ENCODE assay signal across 19 cellular contexts in genomic region chr3:106755336-106755735, GRCh38.
DNase-seq lines count a peak whose midpoint lies in the region; FAIRE-seq and TF ChIP-seq lines count a peak whose summit lies in the region.
"Had no signal": no experiment of that assay in that cellular context is flagged by ENCODE, and none has a peak within 500 bp of the region (broad histone marks: within the 10 kb centered on the region; RNA-seq: fewer than 3 reads in every experiment).

No MANE protein-coding gene starts in this region.

- no peaks in the 10 kb centered on the region for H3K23me2 ChIP-seq in H1 (ENCODE audit: low read depth, low read length)

- no peak overlapping the region for H2BK20ac ChIP-seq in H1 (ENCODE audit: low read length)

- no peak overlapping the region for H4K5ac ChIP-seq in H1 (ENCODE audit: insufficient read length, low read depth, low read length)

- H2AK5ac ChIP-seq in H1 (ENCODE audit: low read depth, low read length): no peak overlapping the region

- H2BK120ac ChIP-seq in H1 (replicated peaks; ENCODE audit: low read depth, low read length): no peak overlapping the region

- DNase-seq in H54 (ENCODE audit: insufficient read length, low spot score) (no peak), H1 (ENCODE audit: low read depth in 1 of 2, low spot score in 2 of 2) (no peak), NOMO-1 treated with DMSO at 0.1 percent for 48 hours (lab: John Stamatoyannopoulos, UW; ENCODE audit: unreplicated experiment) (no peak), brain microvascular endothelial cell (no peak)
- DNase-seq: AML-193; Caco-2; Calu3; CD4-positive, alpha-beta T cell; CD8-positive, alpha-beta T cell; DMS79 treated with DMSO at 0.1 percent for 48 hours; GF-D8 had no signal

- H3K9ac ChIP-seq in H1 (replicated peaks in 1 of 4; ENCODE audit: extremely low read depth in 1 of 4, low read depth in 3 of 4, low read length in 3 of 4): no peak overlapping the region
- H3K9ac ChIP-seq: BLaER1 treated with 17β-estradiol and CSF1 and Interleukin-3, amounts not matched to agents 10 nM and 100 nM had no signal

- no peaks in the 10 kb centered on the region for H4K20me1 ChIP-seq in H1 (replicated peaks in 1 of 2; ENCODE audit: control insufficient read depth in 1 of 2, insufficient read depth in 2 of 2, low read length in 2 of 2)
- H4K20me1 ChIP-seq: BLaER1 treated with 17β-estradiol and CSF1 and Interleukin-3, amounts not matched to agents 10 nM and 100 nM had no signal

- H3K79me2 ChIP-seq in H1 (ENCODE audit: control insufficient read depth in 1 of 2, insufficient read depth in 2 of 2, low read length in 2 of 2): no peaks in the 10 kb centered on the region

- peak; percentile 41 for FAIRE-seq in H54 (lab: Jason Lieb, UNC)
- no peak for FAIRE-seq in H1 (lab: Jason Lieb, UNC)
- FAIRE-seq: A549, G401.6, GM12891, GM19239 had no signal

- H3K4me3 ChIP-seq in HEK293 (ENCODE audit: low read depth, low read length) (no peak overlapping the region), H1 (ENCODE audit: extremely low read depth in 1 of 4, insufficient read depth in 2 of 4, low read depth in 3 of 4, low read length in 4 of 4) (no peak overlapping the region), brain microvascular endothelial cell (ENCODE audit: low read depth, low read length) (no peak overlapping the region)
- H3K4me3 ChIP-seq: A549; BLaER1 treated with 17β-estradiol and CSF1 and Interleukin-3, amounts not matched to agents 10 nM and 100 nM had no signal

- H3K4me2 ChIP-seq in H1 (ENCODE audit: insufficient read depth in 1 of 2, low read depth in 2 of 2, low read length in 2 of 2): no peak overlapping the region
- H3K4me2 ChIP-seq: A549; BLaER1 treated with 17β-estradiol and CSF1 and Interleukin-3, amounts not matched to agents 10 nM and 100 nM had no signal

- no peak for TF ChIP-seq RAD21 in H1 (IDR thresholded peaks at IDR 0.05 in 1 of 2, conservative IDR thresholded peaks at IDR 0.05 in 1 of 2; ENCODE audit: low read depth in 2 of 2, low read length in 2 of 2)

- H4K91ac ChIP-seq in H1 (replicated peaks; ENCODE audit: insufficient read length, low read length): no peak overlapping the region

- in situ Hi-C loops in brain microvascular endothelial cell (cut with HindIII; ENCODE audit: low pct_ligation_motif_present, low sequenced_read_pairs): no loop called here

- H4K8ac ChIP-seq in H1 (ENCODE audit: extremely low read depth, insufficient read depth, low read length): no peak overlapping the region

- H3K4me1 ChIP-seq in HEK293 (ENCODE audit: control insufficient read depth, insufficient read depth, low read length): no peaks in the 10 kb centered on the region
- no peaks in the 10 kb centered on the region for H3K4me1 ChIP-seq in H1 (replicated peaks in 1 of 4; ENCODE audit: control insufficient read depth in 3 of 4, insufficient read depth in 4 of 4, low read length in 3 of 4)
- H3K4me1 ChIP-seq: A549; BLaER1 treated with 17β-estradiol and CSF1 and Interleukin-3, amounts not matched to agents 10 nM and 100 nM; Caco-2 had no signal

- no peak overlapping the region for H2BK15ac ChIP-seq in H1 (ENCODE audit: low read length)

- no peaks in the 10 kb centered on the region for H3K27me3 ChIP-seq in H1 (replicated peaks in 1 of 4; ENCODE audit: control insufficient read depth in 3 of 4, extremely low read depth in 1 of 4, insufficient read depth in 3 of 4, low read length in 3 of 4)
- H3K27me3 ChIP-seq in brain microvascular endothelial cell (replicated peaks): no peaks in the 10 kb centered on the region
- H3K27me3 ChIP-seq: BLaER1 treated with 17β-estradiol and CSF1 and Interleukin-3, amounts not matched to agents 10 nM and 100 nM had no signal

- WGBS in H1 (ENCODE audit: extremely low coverage in 1 of 2, insufficient coverage in 1 of 2, insufficient read length in 1 of 2, insufficient replicate concordance in 2 of 2, low coverage in 1 of 2, low lambda C conversion rate in 2 of 2, missing lambda C conversion rate in 1 of 2), 2 experiments: 93% methylated on average over 2 of the region's 2 CpGs; no CpG with 5 or more reads in 1 of the 2 experiments

- TF ChIP-seq EP300 in H1 (IDR thresholded peaks at IDR 0.05; ENCODE audit: borderline replicate concordance in 1 of 2, low read depth in 2 of 2, low read length in 2 of 2): no peak

- no peak overlapping the region for H3K14ac ChIP-seq in H1 (ENCODE audit: insufficient read length)

- H2BK5ac ChIP-seq in H1 (ENCODE audit: low read depth, low read length): no peak overlapping the region

- CTCF ChIA-PET in HEK293 (lab: Yijun Ruan, JAX) (interaction anchor here (0.6 kb wide), 1 partner anchor 1081 kb away, joined by 3 read pairs; no protein-coding TSS in a partner anchor), H1 (lab: Charles Lee; ENCODE audit: partially characterized antibody) (no interaction called here)

- H3K9me3 ChIP-seq in HEK293 (ENCODE audit: control insufficient read depth, insufficient read depth, low read depth, low read length): no peaks in the 10 kb centered on the region
- peaks cover 0 to 10% of the 10 kb centered on the region in 2 experiments; a peak in 2 of 4 replicates for H3K9me3 ChIP-seq in H1 (ENCODE audit: insufficient read depth in 2 of 2, low read depth in 1 of 2, low read length in 1 of 2)

- H3K18ac ChIP-seq in H1 (ENCODE audit: extremely low read depth, low read length): no peak overlapping the region

- H2AFZ ChIP-seq in H1 (ENCODE audit: low read length): no peak overlapping the region

- no peak overlapping the region for H3K56ac ChIP-seq in H1 (replicated peaks; ENCODE audit: insufficient read length, low read depth, low read length)

- no peaks in the 10 kb centered on the region for H3K79me1 ChIP-seq in H1 (ENCODE audit: low read depth, low read length)

- H2BK12ac ChIP-seq in H1 (ENCODE audit: low read depth, low read length): no peak overlapping the region

- TF ChIP-seq POLR2A in H54 (IDR thresholded peaks at IDR 0.05; ENCODE audit: low read depth, low read length) (no peak), H1 (IDR thresholded peaks at IDR 0.05; ENCODE audit: control extremely low read depth in 1 of 2, low read depth in 2 of 2, low read length in 2 of 2) (no peak)

- H3K23ac ChIP-seq in H1 (ENCODE audit: insufficient read length): no peak overlapping the region

- H3K4ac ChIP-seq in H1 (replicated peaks; ENCODE audit: insufficient read length, low read depth, low read length): no peak overlapping the region

- H3K27ac ChIP-seq in HEK293 (ENCODE audit: extremely low read depth, low read depth, low read length) (no peak overlapping the region), H1 (ENCODE audit: low read depth, low read length) (no peak overlapping the region), brain microvascular endothelial cell (no peak overlapping the region)
- H3K27ac ChIP-seq: 22Rv1; A549; BLaER1 treated with 17β-estradiol and CSF1 and Interleukin-3, amounts not matched to agents 10 nM and 100 nM; C4-2B had no signal

- POLR2A ChIA-PET in HEK293 (lab: Yijun Ruan, JAX) (no interaction called here), H1 (lab: Charles Lee; ENCODE audit: partially characterized antibody) (no interaction called here)

- TF ChIP-seq CTCF in HEK293 (tag by site-specific recombination; IDR thresholded peaks at IDR 0.05) (no peak), H1 (IDR thresholded peaks at IDR 0.05; ENCODE audit: control extremely low read depth in 1 of 3, insufficient read depth in 1 of 3, low read depth in 1 of 3, low read length in 3 of 3) (no peak), brain microvascular endothelial cell (IDR thresholded peaks at IDR 0.05; ENCODE audit: low read depth, low read length, missing control alignments) (no peak)

- H3K36me3 ChIP-seq in HEK293 (ENCODE audit: control insufficient read depth in 2 of 2, insufficient read depth in 1 of 2, low read length in 2 of 2): no peaks in the 10 kb centered on the region
- no peaks in the 10 kb centered on the region for H3K36me3 ChIP-seq in H1 (ENCODE audit: control insufficient read depth in 2 of 4, insufficient read depth in 4 of 4, low read length in 3 of 4)
- H3K36me3 ChIP-seq in brain microvascular endothelial cell (replicated peaks): no peaks in the 10 kb centered on the region
- H3K36me3 ChIP-seq: BLaER1 treated with 17β-estradiol and CSF1 and Interleukin-3, amounts not matched to agents 10 nM and 100 nM had no signal

TF ChIP-seq in H1, 55 proteins besides CTCF, POLR2A, EP300 and RAD21:
- TF ChIP-seq KDM1A (IDR thresholded peaks at IDR 0.05; ENCODE audit: borderline replicate concordance, low read length) (0 out of 2 replicates have a peak, but pooled peaks have one; percentile 59), SP2 (IDR thresholded peaks at IDR 0.05; ENCODE audit: low read length) (no peak)
